Comparison of ENCODE assay signal across 28 cellular contexts in the genomic region with DNA sequence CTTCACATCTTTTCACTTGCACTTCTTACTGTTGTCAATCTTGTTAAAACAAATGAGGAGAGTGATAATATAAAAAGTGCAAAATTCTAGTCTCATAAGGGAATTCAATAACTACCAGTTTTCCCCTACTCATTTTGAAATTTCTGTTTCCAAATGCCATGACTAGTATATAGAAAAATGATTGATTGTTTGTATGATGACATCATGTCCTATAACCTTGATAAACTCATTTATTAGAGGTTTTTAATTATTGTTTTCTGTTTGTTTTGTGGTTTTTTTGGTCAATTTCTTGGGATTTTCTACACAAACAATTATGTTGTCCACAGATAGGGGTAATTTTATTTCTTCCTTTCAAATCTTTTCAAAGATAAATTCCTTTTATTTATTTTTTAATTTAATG.
"Had no signal": no experiment of that assay in that cellular context is flagged by ENCODE, and none has a peak within 500 bp of the region (broad histone marks: within the 10 kb centered on the region; RNA-seq: fewer than 3 reads in every experiment).

No MANE protein-coding gene starts in this region.

- H3K4me1 ChIP-seq: esophagus muscularis mucosa, foreskin keratinocyte, gastroesophageal sphincter, heart left ventricle, lower lobe of right lung, prostate gland, right atrium auricular region, sigmoid colon, spleen, testis, tibial artery had no signal

- H3K27ac ChIP-seq: coronary artery, esophagus muscularis mucosa, foreskin keratinocyte, gastroesophageal sphincter, heart left ventricle, hepatocyte, lower lobe of right lung, neutrophil, prostate gland, right atrium auricular region, sigmoid colon, spleen, testis, tibial artery had no signal

- H3K4me3 ChIP-seq: coronary artery, esophagus muscularis mucosa, gastroesophageal sphincter, heart left ventricle, hepatocyte, lower lobe of right lung, mucosa of descending colon, prostate gland, right atrium auricular region, sigmoid colon, spleen, testis, tibial artery had no signal

- H3K4me2 ChIP-seq: hepatocyte had no signal

- DNase-seq: dermis blood vessel endothelial cell; effector memory CD4-positive, alpha-beta T cell; heart left ventricle; kidney glomerular epithelial cell; left colon; left ventricle myocardium superior; lower lobe of right lung; mucosa of descending colon; naive B cell; sigmoid colon; spleen; stimulated activated CD4-positive, alpha-beta T cell treated with anti-CD3 and anti-CD28 coated beads, Interleukin-4, amount 100 ng/mL, for 4 hours; stimulated activated naive CD8-positive, alpha-beta T cell treated with anti-CD3 and anti-CD28 coated beads, Interleukin-15, Interleukin-2, amounts not matched to agents 100 U/mL and 50 U/mL, for 24 hours; substantia nigra; testis; tibial artery had no signal

- FAIRE-seq: endothelial cell of umbilical vein, urothelium cell line had no signal

- H3K79me2 ChIP-seq: hepatocyte had no signal

- H3K27me3 ChIP-seq: esophagus muscularis mucosa, foreskin keratinocyte, gastroesophageal sphincter, heart left ventricle, hepatocyte, neutrophil, right atrium auricular region, sigmoid colon, spleen, testis, tibial artery had no signal

- H2AFZ ChIP-seq: hepatocyte had no signal

- ATAC-seq: foreskin keratinocyte; gastroesophageal sphincter; heart left ventricle; left colon; left ventricle myocardium superior; lower lobe of right lung; mucosa of descending colon; natural killer cell treated with Interleukin-12 subunit alpha and Interleukin-12 subunit beta and Interleukin-15 and Interleukin-18, amount 100 ng/mL, for 72 hours; stimulated activated memory B cell treated with anti-CD40 and anti-IgM and Interleukin-4, amounts not matched to agents 10 μg/mL and 1 μg/mL and 100 μg/mL, for 72 hours; stimulated activated naive CD8-positive, alpha-beta T cell treated with anti-CD3 and anti-CD28 coated beads, Interleukin-15, Interleukin-2, amounts not matched to agents 100 U/mL and 50 U/mL, for 24 hours had no signal

- H3K36me3 ChIP-seq: esophagus muscularis mucosa, gastroesophageal sphincter, heart left ventricle, lower lobe of right lung, neutrophil, prostate gland, right atrium auricular region, sigmoid colon, spleen, tibial artery had no signal

- H3K9me3 ChIP-seq: esophagus muscularis mucosa, gastroesophageal sphincter, heart left ventricle, lower lobe of right lung, mucosa of descending colon, neutrophil, prostate gland, right atrium auricular region, sigmoid colon, spleen, testis, tibial artery had no signal
